In the genomic region with DNA sequence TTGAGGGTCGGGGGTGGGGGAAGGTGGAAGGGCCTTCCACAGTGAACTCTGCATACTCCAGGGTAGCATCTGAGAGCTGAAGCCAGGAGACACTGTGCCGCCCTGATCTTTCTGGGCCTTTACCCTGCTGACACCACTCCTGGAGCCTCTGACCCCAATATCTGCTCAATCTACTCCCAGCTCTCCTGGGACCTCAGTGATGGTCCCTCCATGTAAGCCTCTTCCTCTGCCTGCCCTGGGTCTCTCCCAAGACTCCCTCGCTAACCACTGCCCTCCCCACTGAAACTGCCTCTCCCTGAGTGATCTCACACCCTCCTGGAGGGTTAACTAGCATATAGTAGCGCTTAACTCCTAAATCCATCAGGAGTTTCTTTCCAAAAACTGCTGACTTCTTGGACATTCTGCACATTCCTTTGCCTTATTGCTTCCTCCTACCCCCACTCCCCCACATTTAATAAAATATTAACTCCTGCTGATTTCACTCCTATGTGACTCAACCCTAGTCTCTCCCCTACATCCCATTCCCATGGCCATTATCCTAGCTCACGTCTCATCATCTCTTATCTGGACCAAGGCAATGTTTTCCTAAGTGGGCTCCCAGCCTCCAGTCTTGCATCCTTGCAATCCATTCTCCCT, we compare ENCODE assay signal across 22 cellular contexts.
DNase-seq lines count a peak whose midpoint lies in the region; ATAC-seq, FAIRE-seq and TF ChIP-seq lines count a peak whose summit lies in the region.
"Had no signal": no experiment of that assay in that cellular context is flagged by ENCODE, and none has a peak within 500 bp of the region (broad histone marks: within the 10 kb centered on the region; RNA-seq: fewer than 3 reads in every experiment).

No MANE protein-coding gene starts in this region.

- H3K56ac ChIP-seq in H1 (replicated peaks; ENCODE audit: insufficient read length, low read depth, low read length) = no peak overlapping the region

- H3K18ac ChIP-seq in H1 (ENCODE audit: extremely low read depth, low read length) = no peak overlapping the region

- peak overlapping the region; percentile 36; the same call in 1 of the 2 replicates for H4K8ac ChIP-seq in H1 (ENCODE audit: extremely low read depth, insufficient read depth, low read length)

- no peak overlapping the region for H2BK5ac ChIP-seq in H1 (ENCODE audit: low read depth, low read length)

- H3K9me3 ChIP-seq in H1 (ENCODE audit: insufficient read depth in 2 of 2, low read depth in 1 of 2, low read length in 1 of 2) (no peaks in the 10 kb centered on the region), tibial artery (no peaks in the 10 kb centered on the region), endodermal cell (ENCODE audit: control insufficient read depth, low read length) (no peaks in the 10 kb centered on the region)
- H3K9me3 ChIP-seq: BLaER1 treated with 17β-estradiol and CSF1 and Interleukin-3, amounts not matched to agents 10 nM and 100 nM; SK-N-SH had no signal

- H3K23me2 ChIP-seq in H1 (ENCODE audit: low read depth, low read length) = no peaks in the 10 kb centered on the region; the same call in 1 of the 2 replicates

- 72% methylated on average over 5 of the region's 5 CpGs; no CpG with 5 or more reads in 1 of the 2 experiments for WGBS in H1 (ENCODE audit: extremely low coverage in 1 of 2, insufficient coverage in 1 of 2, insufficient read length in 1 of 2, insufficient replicate concordance in 2 of 2, low coverage in 1 of 2, low lambda C conversion rate in 2 of 2, missing lambda C conversion rate in 1 of 2), 2 experiments
- WGBS in endodermal cell (ENCODE audit: insufficient coverage in 1 of 2, insufficient read length in 1 of 2), 2 experiments = 86 to 91% methylated on average over 3 to 5 of the region's 5 CpGs

- H3K36me3 ChIP-seq in H1 (ENCODE audit: control insufficient read depth in 2 of 4, insufficient read depth in 4 of 4, low read length in 3 of 4) = no peaks in the 10 kb centered on the region
- H3K36me3 ChIP-seq in tibial artery = no peaks in the 10 kb centered on the region
- H3K36me3 ChIP-seq in endodermal cell (ENCODE audit: control insufficient read depth, insufficient read depth, low read length) = no peaks in the 10 kb centered on the region
- H3K36me3 ChIP-seq: BLaER1 treated with 17β-estradiol and CSF1 and Interleukin-3, amounts not matched to agents 10 nM and 100 nM had no signal

- H4K91ac ChIP-seq in H1 (replicated peaks; ENCODE audit: insufficient read length, low read length) = no peak overlapping the region

- POLR2A ChIA-PET in H1 (lab: Charles Lee; ENCODE audit: partially characterized antibody) = no interaction called here

- no peak overlapping the region for H3K4me3 Mint-ChIP-seq in endodermal cell
- no peak overlapping the region for H3K4me3 Mint-ChIP-seq in activated T-helper 1 cell treated with anti-CD3 and anti-CD28 coated beads, Interleukin-12 subunit alpha, Interleukin-12 subunit beta, Interleukin-2, Interleukin-4 antibody, amounts not matched to agents 30 ng/mL and 10 ng/mL and 1 ng/mL, durations not matched to agents 14 hours and 24 hours and 36 hours
- H3K4me3 Mint-ChIP-seq: CD8-positive, alpha-beta T cell had no signal

- TF ChIP-seq POLR2A in H1 (IDR thresholded peaks at IDR 0.05; ENCODE audit: control extremely low read depth in 1 of 2, low read depth in 2 of 2, low read length in 2 of 2) = no peak

- TF ChIP-seq CTCF in H1 (IDR thresholded peaks at IDR 0.05; ENCODE audit: control extremely low read depth in 1 of 3, insufficient read depth in 1 of 3, low read depth in 1 of 3, low read length in 3 of 3) = no peak
- TF ChIP-seq CTCF in tibial artery (IDR thresholded peaks at IDR 0.05) = no peak
- TF ChIP-seq CTCF in endodermal cell (conservative IDR thresholded peaks at IDR 0.05) = no peak

- CTCF ChIA-PET in H1 (lab: Charles Lee; ENCODE audit: partially characterized antibody) = interaction anchor here (1.2 to 1.9 kb wide), 3 partner anchors 12 to 154 kb away, joined by 3 to 6 read pairs (median 4); no protein-coding TSS in a partner anchor

- no peak overlapping the region for H3K4me3 ChIP-seq in H1 (ENCODE audit: extremely low read depth in 1 of 4, insufficient read depth in 2 of 4, low read depth in 3 of 4, low read length in 4 of 4)
- no peak overlapping the region for H3K4me3 ChIP-seq in tibial artery
- H3K4me3 ChIP-seq in endodermal cell (ENCODE audit: low read length) = no peak overlapping the region
- H3K4me3 ChIP-seq: BLaER1 treated with 17β-estradiol and CSF1 and Interleukin-3, amounts not matched to agents 10 nM and 100 nM had no signal

- H3K79me1 ChIP-seq in H1 (ENCODE audit: low read depth, low read length) = no peaks in the 10 kb centered on the region

- no peak for FAIRE-seq in H1 (lab: Jason Lieb, UNC)
- FAIRE-seq: G401.6 had no signal

- TF ChIP-seq RAD21 in H1 (IDR thresholded peaks at IDR 0.05 in 1 of 2, conservative IDR thresholded peaks at IDR 0.05 in 1 of 2; ENCODE audit: low read depth in 2 of 2, low read length in 2 of 2) = no peak

- H2AK5ac ChIP-seq in H1 (ENCODE audit: low read depth, low read length) = no peak overlapping the region

- H3K27ac ChIP-seq in H1 (ENCODE audit: low read depth, low read length) (no peak overlapping the region), tibial artery (no peak overlapping the region), endodermal cell (ENCODE audit: low read depth, low read length) (no peak overlapping the region)
- H3K27ac ChIP-seq: BLaER1 treated with 17β-estradiol and CSF1 and Interleukin-3, amounts not matched to agents 10 nM and 100 nM had no signal

- H3K27me3 ChIP-seq in H1 (replicated peaks in 1 of 4; ENCODE audit: control insufficient read depth in 3 of 4, extremely low read depth in 1 of 4, insufficient read depth in 3 of 4, low read length in 3 of 4) (no peaks in the 10 kb centered on the region), tibial artery (no peaks in the 10 kb centered on the region), endodermal cell (ENCODE audit: control insufficient read depth, insufficient read depth, low read length, poor library complexity, severe bottlenecking) (peaks cover 29% of the 10 kb centered on the region)
- H3K27me3 ChIP-seq: BLaER1 treated with 17β-estradiol and CSF1 and Interleukin-3, amounts not matched to agents 10 nM and 100 nM had no signal

- no peaks in the 10 kb centered on the region for H3K36me3 Mint-ChIP-seq in endodermal cell (ENCODE audit: low read depth)
- no peaks in the 10 kb centered on the region for H3K36me3 Mint-ChIP-seq in activated T-helper 1 cell treated with anti-CD3 and anti-CD28 coated beads, Interleukin-12 subunit alpha, Interleukin-12 subunit beta, Interleukin-2, Interleukin-4 antibody, amounts not matched to agents 30 ng/mL and 10 ng/mL and 1 ng/mL, durations not matched to agents 14 hours and 24 hours and 36 hours (ENCODE audit: low read depth)
- H3K36me3 Mint-ChIP-seq: CD8-positive, alpha-beta T cell had no signal

- H4K20me1 ChIP-seq in H1 (replicated peaks in 1 of 2; ENCODE audit: control insufficient read depth in 1 of 2, insufficient read depth in 2 of 2, low read length in 2 of 2) = no peaks in the 10 kb centered on the region
- H4K20me1 ChIP-seq: BLaER1 treated with 17β-estradiol and CSF1 and Interleukin-3, amounts not matched to agents 10 nM and 100 nM had no signal

- no peak overlapping the region for H3K14ac ChIP-seq in H1 (ENCODE audit: insufficient read length)

- DNase-seq in HK-2 (ENCODE audit: unreplicated experiment) = peak; percentile 4
- no peak for DNase-seq in H1 (ENCODE audit: low read depth in 1 of 2, low spot score in 2 of 2)
- peak; percentile 46 for DNase-seq in left kidney (ENCODE audit: low read depth, low spot score)
- no peak for DNase-seq in tibial artery
- no peak for DNase-seq in endodermal cell
- no peak for DNase-seq in activated T-helper 1 cell treated with anti-CD3 and anti-CD28 coated beads, Interleukin-12 subunit alpha, Interleukin-12 subunit beta, Interleukin-2, Interleukin-4 antibody, amounts not matched to agents 30 ng/mL and 10 ng/mL and 1 ng/mL, durations not matched to agents 14 hours and 24 hours and 36 hours (ENCODE audit: low spot score)
- DNase-seq: Calu3; CD8-positive, alpha-beta T cell; DMS153; H7; Kasumi-1; NCI-H1048; NCI-H1417 treated with DMSO at 0.1 percent for 48 hours; NCI-H187; NCI-H2107; NCI-H510A treated with DMSO at 0.1 percent for 48 hours; NCI-H748 treated with DMSO at 0.1 percent for 48 hours; SIG-M5; SK-N-SH had no signal

- H3K4me1 ChIP-seq in H1 (replicated peaks in 1 of 4; ENCODE audit: control insufficient read depth in 3 of 4, insufficient read depth in 4 of 4, low read length in 3 of 4) (peaks cover 0 to 3% (median 0%) of the 10 kb centered on the region in 4 experiments; a peak in 1 of 7 replicates), tibial artery (no peaks in the 10 kb centered on the region), endodermal cell (ENCODE audit: control insufficient read depth, insufficient read depth, low read length) (no peaks in the 10 kb centered on the region)
- H3K4me1 ChIP-seq: BLaER1 treated with 17β-estradiol and CSF1 and Interleukin-3, amounts not matched to agents 10 nM and 100 nM had no signal

- H2BK12ac ChIP-seq in H1 (ENCODE audit: low read depth, low read length) = no peak overlapping the region

- H2BK15ac ChIP-seq in H1 (ENCODE audit: low read length) = no peak overlapping the region

- H3K23ac ChIP-seq in H1 (ENCODE audit: insufficient read length) = no peak overlapping the region

- peaks cover 0 to 6% of the 10 kb centered on the region in 2 experiments; a peak in 1 of 4 replicates for H3K79me2 ChIP-seq in H1 (ENCODE audit: control insufficient read depth in 1 of 2, insufficient read depth in 2 of 2, low read length in 2 of 2)

- H3K4me1 Mint-ChIP-seq in endodermal cell = peaks cover 2% of the 10 kb centered on the region
- H3K4me1 Mint-ChIP-seq in activated T-helper 1 cell treated with anti-CD3 and anti-CD28 coated beads, Interleukin-12 subunit alpha, Interleukin-12 subunit beta, Interleukin-2, Interleukin-4 antibody, amounts not matched to agents 30 ng/mL and 10 ng/mL and 1 ng/mL, durations not matched to agents 14 hours and 24 hours and 36 hours (ENCODE audit: low read depth) = no peaks in the 10 kb centered on the region

- no peak overlapping the region for H3K27ac Mint-ChIP-seq in endodermal cell
- H3K27ac Mint-ChIP-seq in activated T-helper 1 cell treated with anti-CD3 and anti-CD28 coated beads, Interleukin-12 subunit alpha, Interleukin-12 subunit beta, Interleukin-2, Interleukin-4 antibody, amounts not matched to agents 30 ng/mL and 10 ng/mL and 1 ng/mL, durations not matched to agents 14 hours and 24 hours and 36 hours = no peak overlapping the region
- H3K27ac Mint-ChIP-seq: CD8-positive, alpha-beta T cell had no signal

- H3K4me2 ChIP-seq in H1 (ENCODE audit: insufficient read depth in 1 of 2, low read depth in 2 of 2, low read length in 2 of 2) = no peak overlapping the region
- H3K4me2 ChIP-seq: BLaER1 treated with 17β-estradiol and CSF1 and Interleukin-3, amounts not matched to agents 10 nM and 100 nM; SK-N-SH had no signal

- ATAC-seq in HG03135 (IDR thresholded peaks at IDR 0.05; ENCODE audit: unreplicated experiment) = no peak
- ATAC-seq: CD8-positive, alpha-beta T cell had no signal

- H4K5ac ChIP-seq in H1 (ENCODE audit: insufficient read length, low read depth, low read length) = no peak overlapping the region

- H3K4ac ChIP-seq in H1 (replicated peaks; ENCODE audit: insufficient read length, low read depth, low read length) = no peak overlapping the region

- intact Hi-C loops in tibial artery (cut with DNase I; ENCODE audit: low total_unique reads) = no loop called here
- intact Hi-C loops in activated T-helper 1 cell treated with anti-CD3 and anti-CD28 coated beads, Interleukin-12 subunit alpha, Interleukin-12 subunit beta, Interleukin-2, Interleukin-4 antibody, amounts not matched to agents 30 ng/mL and 10 ng/mL and 1 ng/mL, durations not matched to agents 14 hours and 24 hours and 36 hours (cut with micrococcal nuclease) = no loop called here

- H2BK20ac ChIP-seq in H1 (ENCODE audit: low read length) = no peak overlapping the region

- no peak overlapping the region for H2BK120ac ChIP-seq in H1 (replicated peaks; ENCODE audit: low read depth, low read length)

- no peaks in the 10 kb centered on the region for H3K9me3 Mint-ChIP-seq in endodermal cell
- H3K9me3 Mint-ChIP-seq in activated T-helper 1 cell treated with anti-CD3 and anti-CD28 coated beads, Interleukin-12 subunit alpha, Interleukin-12 subunit beta, Interleukin-2, Interleukin-4 antibody, amounts not matched to agents 30 ng/mL and 10 ng/mL and 1 ng/mL, durations not matched to agents 14 hours and 24 hours and 36 hours = no peaks in the 10 kb centered on the region
- H3K9me3 Mint-ChIP-seq: CD8-positive, alpha-beta T cell had no signal

- no peak for TF ChIP-seq EP300 in H1 (IDR thresholded peaks at IDR 0.05; ENCODE audit: borderline replicate concordance in 1 of 2, low read depth in 2 of 2, low read length in 2 of 2)

- H3K27me3 Mint-ChIP-seq in endodermal cell (ENCODE audit: insufficient read depth) = peaks cover 45% of the 10 kb centered on the region
- peaks cover 3% of the 10 kb centered on the region for H3K27me3 Mint-ChIP-seq in activated T-helper 1 cell treated with anti-CD3 and anti-CD28 coated beads, Interleukin-12 subunit alpha, Interleukin-12 subunit beta, Interleukin-2, Interleukin-4 antibody, amounts not matched to agents 30 ng/mL and 10 ng/mL and 1 ng/mL, durations not matched to agents 14 hours and 24 hours and 36 hours (ENCODE audit: insufficient read depth)

- no peak overlapping the region for H2AFZ ChIP-seq in H1 (ENCODE audit: low read length)

- H3K9ac ChIP-seq in H1 (replicated peaks in 1 of 4; ENCODE audit: extremely low read depth in 1 of 4, low read depth in 3 of 4, low read length in 3 of 4) (no peak overlapping the region), endodermal cell (ENCODE audit: extremely low read depth, low read length, poor library complexity, severe bottlenecking) (no peak overlapping the region)
- H3K9ac ChIP-seq: BLaER1 treated with 17β-estradiol and CSF1 and Interleukin-3, amounts not matched to agents 10 nM and 100 nM; SK-N-SH had no signal

Comparison
In these comparisons a context has a peak if more than half of its experiments do, and no peak if none do; other contexts are left out.
1. DNase-seq: peak in HK-2 (single experiment) and left kidney (single experiment); none in H1 (0 of 2), tibial artery (0 of 2), endodermal cell (single experiment) and activated T-helper 1 cell treated with anti-CD3 and anti-CD28 coated beads, Interleukin-12 subunit alpha, Interleukin-12 subunit beta, Interleukin-2, Interleukin-4 antibody, amounts not matched to agents 30 ng/mL and 10 ng/mL and 1 ng/mL, durations not matched to agents 14 hours and 24 hours and 36 hours (single experiment).